8 cellular contexts compared by ENCODE assay signal in genomic region chr19:43474487-43474886, GRCh38. TPM values are rescaled to one million over a fixed set of nuclear protein-coding genes. Genes with fewer than 3 reads are reported as not detected.
DNase-seq lines count a peak whose midpoint lies in the region; ATAC-seq and TF ChIP-seq lines count a peak whose summit lies in the region.

No MANE protein-coding gene starts in this region.

- H3K4me1 ChIP-seq in vagina (peaks cover 20% of the 10 kb centered on the region), BE2C (no peaks in the 10 kb centered on the region)

- H3K27ac ChIP-seq in dorsolateral prefrontal cortex (peak overlapping the region in 56 of 59 donors; percentile 4 to 91 (median 80)), vagina (peak overlapping the region; percentile 69)

- H3K9me3 Mint-ChIP-seq in stimulated activated naive CD8-positive, alpha-beta T cell treated with anti-CD3 and anti-CD28 coated beads, Interleukin-15, amount 100 ng/mL, for 72 hours, result no peaks in the 10 kb centered on the region
- peaks cover 3% of the 10 kb centered on the region for H3K9me3 Mint-ChIP-seq in natural killer cell treated with Interleukin-12 subunit alpha and Interleukin-12 subunit beta and Interleukin-15 and Interleukin-18, amount 100 ng/mL, for 72 hours

- H3K4me3 ChIP-seq in dorsolateral prefrontal cortex (peak overlapping the region in 47 of 59 donors; percentile 21 to 69 (median 54)), vagina (peak overlapping the region in 1 of 2 donors; percentile 39), BE2C (ENCODE audit: low read depth, low read length) (no peak overlapping the region), MG63 (no peak overlapping the region)

- peaks cover 58% of the 10 kb centered on the region for H3K4me1 Mint-ChIP-seq in stimulated activated naive CD8-positive, alpha-beta T cell treated with anti-CD3 and anti-CD28 coated beads, Interleukin-15, amount 100 ng/mL, for 72 hours
- H3K4me1 Mint-ChIP-seq in natural killer cell treated with Interleukin-12 subunit alpha and Interleukin-12 subunit beta and Interleukin-15 and Interleukin-18, amount 100 ng/mL, for 72 hours (ENCODE audit: low read depth in 2 of 2), result peaks cover 14 to 16% of the 10 kb centered on the region in 2 donors

- H3K36me3 ChIP-seq in vagina (peaks cover 0 to 7% of the 10 kb centered on the region in 2 donors), BE2C (no peaks in the 10 kb centered on the region), MG63 (peaks cover 8% of the 10 kb centered on the region)

- H3K27ac Mint-ChIP-seq in stimulated activated naive CD8-positive, alpha-beta T cell treated with anti-CD3 and anti-CD28 coated beads, Interleukin-15, amount 100 ng/mL, for 72 hours, result no peak overlapping the region
- peak overlapping the region in 1 of 2 donors; percentile 37 for H3K27ac Mint-ChIP-seq in natural killer cell treated with Interleukin-12 subunit alpha and Interleukin-12 subunit beta and Interleukin-15 and Interleukin-18, amount 100 ng/mL, for 72 hours

- TF ChIP-seq CTCF in dorsolateral prefrontal cortex (IDR thresholded peaks at IDR 0.05 in 54 of 56, conservative IDR thresholded peaks at IDR 0.05 in 2 of 56; ENCODE audit: low read depth in 1 of 56, partially characterized antibody in 56 of 56) (no peak), vagina (IDR thresholded peaks at IDR 0.05) (no peak), BE2C (IDR thresholded peaks at IDR 0.05; ENCODE audit: low read depth, low read length) (no peak)

- DNase-seq in stimulated activated naive CD8-positive, alpha-beta T cell treated with anti-CD3 and anti-CD28 coated beads, Interleukin-15, amount 100 ng/mL, for 72 hours, result no peak
- no peak for DNase-seq in stimulated activated naive CD8-positive, alpha-beta T cell treated with anti-CD3 and anti-CD28 coated beads, Interleukin-15, Interleukin-2, amounts not matched to agents 100 U/mL and 50 U/mL, for 24 hours
- DNase-seq in dorsolateral prefrontal cortex (no peak), vagina (ENCODE audit: extremely low spot score in 2 of 2) (no peak), BE2C (no peak), hypothalamus (lab: John Stamatoyannopoulos, UW) (no peak), MG63 (no peak)
- no peak for DNase-seq in natural killer cell treated with Interleukin-12 subunit alpha and Interleukin-12 subunit beta and Interleukin-15 and Interleukin-18, amount 100 ng/mL, for 72 hours (ENCODE audit: low spot score)

- peak overlapping the region; percentile 74 to 85 for H3K4me3 Mint-ChIP-seq in stimulated activated naive CD8-positive, alpha-beta T cell treated with anti-CD3 and anti-CD28 coated beads, Interleukin-15, amount 100 ng/mL, for 72 hours
- peak overlapping the region; percentile 84 for H3K4me3 Mint-ChIP-seq in natural killer cell treated with Interleukin-12 subunit alpha and Interleukin-12 subunit beta and Interleukin-15 and Interleukin-18, amount 100 ng/mL, for 72 hours

- intact Hi-C loops in dorsolateral prefrontal cortex (cut with DNase I), result no loop called here
- intact Hi-C loops in vagina (cut with DNase I), result no loop called here

- no peak for TF ChIP-seq POLR2A in vagina (IDR thresholded peaks at IDR 0.05)

- ATAC-seq in stimulated activated naive CD8-positive, alpha-beta T cell treated with anti-CD3 and anti-CD28 coated beads, Interleukin-15, amount 100 ng/mL, for 72 hours, result no peak
- no peak for ATAC-seq in stimulated activated naive CD8-positive, alpha-beta T cell treated with anti-CD3 and anti-CD28 coated beads, Interleukin-15, Interleukin-2, amounts not matched to agents 100 U/mL and 50 U/mL, for 24 hours
- no peak for ATAC-seq in natural killer cell treated with Interleukin-12 subunit alpha and Interleukin-12 subunit beta and Interleukin-15 and Interleukin-18, amount 100 ng/mL, for 72 hours

- no peaks in the 10 kb centered on the region for H3K27me3 Mint-ChIP-seq in stimulated activated naive CD8-positive, alpha-beta T cell treated with anti-CD3 and anti-CD28 coated beads, Interleukin-15, amount 100 ng/mL, for 72 hours
- H3K27me3 Mint-ChIP-seq in natural killer cell treated with Interleukin-12 subunit alpha and Interleukin-12 subunit beta and Interleukin-15 and Interleukin-18, amount 100 ng/mL, for 72 hours, result no peaks in the 10 kb centered on the region

- H3K27me3 ChIP-seq in dorsolateral prefrontal cortex (no peaks in the 10 kb centered on the region), vagina (no peaks in the 10 kb centered on the region), BE2C (no peaks in the 10 kb centered on the region), MG63 (no peaks in the 10 kb centered on the region)

- no peaks in the 10 kb centered on the region for H3K9me3 ChIP-seq in vagina
- H3K9me3 ChIP-seq in BE2C, result no peaks in the 10 kb centered on the region; the same call in 1 of the 2 replicates
- no peaks in the 10 kb centered on the region for H3K9me3 ChIP-seq in MG63

- no peaks in the 10 kb centered on the region for H3K36me3 Mint-ChIP-seq in natural killer cell treated with Interleukin-12 subunit alpha and Interleukin-12 subunit beta and Interleukin-15 and Interleukin-18, amount 100 ng/mL, for 72 hours

RNA-seq across cellular contexts. Expression of gene LYPD3, which starts 9.1 kb away (rescaled TPM):
- 1 to 10 TPM in 7 of 120 experiments, under 1 TPM in 63, not detected in 50; 0.26 to 2.0 (median 0.53) TPM for total RNA-seq in dorsolateral prefrontal cortex
- total RNA-seq in natural killer cell treated with Interleukin-12 subunit alpha and Interleukin-12 subunit beta and Interleukin-15 and Interleukin-18, amount 100 ng/mL, for 72 hours, result not detected
- 247 TPM for total RNA-seq in vagina
- polyA plus RNA-seq in BE2C (2012; ENCODE audit: insufficient read depth, insufficient read length, low read depth), result not detected
- not detected in 2 replicates for total RNA-seq in MG63 (2014; rRNA removed; shearing (Covaris generic); ENCODE audit: low replicate concordance)

RNA-seq across cellular contexts. Expression of gene PHLDB3, which starts 30.1 kb away (rescaled TPM):
- total RNA-seq in dorsolateral prefrontal cortex (10 to 100 TPM in 65 of 120 experiments, 1 to 10 TPM in 55; 4.6 to 20.8 (median 10.2) TPM), vagina (24.3 TPM)
- 10 to 100 TPM; 10.5 to 18.7 TPM for total RNA-seq in natural killer cell treated with Interleukin-12 subunit alpha and Interleukin-12 subunit beta and Interleukin-15 and Interleukin-18, amount 100 ng/mL, for 72 hours
- polyA plus RNA-seq in BE2C (2012; ENCODE audit: insufficient read depth, insufficient read length, low read depth), result 8.1 TPM
- total RNA-seq in MG63 (2014; rRNA removed; shearing (Covaris generic); ENCODE audit: low replicate concordance), result 3.5 and 10.5 TPM in 2 replicates

RNA-seq across cellular contexts. Expression of gene ETHE1, which starts 52.5 kb away (rescaled TPM):
- total RNA-seq in dorsolateral prefrontal cortex (10 to 100 TPM; 12.3 to 24.7 (median 17.2) TPM), vagina (74.4 TPM)
- 10 to 100 TPM; 41.7 to 70.4 TPM for total RNA-seq in natural killer cell treated with Interleukin-12 subunit alpha and Interleukin-12 subunit beta and Interleukin-15 and Interleukin-18, amount 100 ng/mL, for 72 hours
- polyA plus RNA-seq in BE2C (2012; ENCODE audit: insufficient read depth, insufficient read length, low read depth), result 12.9 TPM
- total RNA-seq in MG63 (2014; rRNA removed; shearing (Covaris generic); ENCODE audit: low replicate concordance), result 76.7 and 101 TPM in 2 replicates

RNA-seq across cellular contexts. Expression of gene ZNF575, which starts 58.5 kb away (rescaled TPM):
- total RNA-seq in dorsolateral prefrontal cortex, result 10 to 100 TPM in 21 of 120 experiments, 1 to 10 TPM in 99; 4.4 to 14.3 (median 8.2) TPM
- total RNA-seq in natural killer cell treated with Interleukin-12 subunit alpha and Interleukin-12 subunit beta and Interleukin-15 and Interleukin-18, amount 100 ng/mL, for 72 hours, result 1 to 10 TPM; 1.4 to 1.9 TPM
- 2.9 TPM for total RNA-seq in vagina
- 2.0 TPM for polyA plus RNA-seq in BE2C (2012; ENCODE audit: insufficient read depth, insufficient read length, low read depth)
- not detected in 2 replicates for total RNA-seq in MG63 (2014; rRNA removed; shearing (Covaris generic); ENCODE audit: low replicate concordance)

RNA-seq across cellular contexts. Expression of gene TEX101, which starts 59.8 kb away (rescaled TPM):
- total RNA-seq in dorsolateral prefrontal cortex (under 1 TPM in 9 of 120 experiments, not detected in 111; 0.43 to 0.82 (median 0.50) TPM), vagina (not detected)
- not detected for total RNA-seq in natural killer cell treated with Interleukin-12 subunit alpha and Interleukin-12 subunit beta and Interleukin-15 and Interleukin-18, amount 100 ng/mL, for 72 hours
- polyA plus RNA-seq in BE2C (2012; ENCODE audit: insufficient read depth, insufficient read length, low read depth), result 0.56 TPM
- total RNA-seq in MG63 (2014; rRNA removed; shearing (Covaris generic); ENCODE audit: low replicate concordance), result not detected in 2 replicates

Comparison
In these comparisons a context has a peak if more than half of its experiments do, and no peak if none do; other contexts are left out.
1. H3K4me3 ChIP-seq: peak in dorsolateral prefrontal cortex (47 of 59); none in BE2C (single experiment) and MG63 (single experiment).
2. RNA of gene LYPD3, which starts 9.1 kb away (total RNA-seq): 247 TPM in vagina (single experiment); 0.26 to 2.0 TPM in dorsolateral prefrontal cortex, not detected in natural killer cell treated with Interleukin-12 subunit alpha and Interleukin-12 subunit beta and Interleukin-15 and Interleukin-18, amount 100 ng/mL, for 72 hours and not detected in MG63; every median in the first group is over 10 times any median in the second.